8 cellular contexts compared by ENCODE assay signal in genomic region chr9:135864447-135865049, GRCh38. TPM values are rescaled to one million over a fixed set of nuclear protein-coding genes. Genes with fewer than 3 reads are reported as not detected.
DNase-seq lines count a peak whose midpoint lies in the region; ATAC-seq and TF ChIP-seq lines count a peak whose summit lies in the region.

No MANE protein-coding gene starts in this region.

- no peak overlapping the region for H3K27ac ChIP-seq in endodermal cell (ENCODE audit: low read depth, low read length)

- H3K9ac ChIP-seq in endodermal cell (ENCODE audit: extremely low read depth, low read length, poor library complexity, severe bottlenecking) = no peak overlapping the region

- TF ChIP-seq CTCF in endodermal cell (conservative IDR thresholded peaks at IDR 0.05) = peak; percentile 95

- CTCF ChIA-PET in activated CD8-positive, alpha-beta T cell treated with anti-CD3 and anti-CD28 coated beads, Interleukin-2, amount 10 ng/mL, durations not matched to agents 7 days and 5 days (lab: Charles Lee) = interaction anchor here (0.8 to 2.3 kb wide), 6 partner anchors 10 to 258 kb away, joined by 3 to 8 read pairs (median 4); no protein-coding TSS in a partner anchor

- H3K4me1 ChIP-seq in endodermal cell (ENCODE audit: control insufficient read depth, insufficient read depth, low read length) = no peaks in the 10 kb centered on the region

- H3K36me3 Mint-ChIP-seq in activated CD8-positive, alpha-beta T cell treated with anti-CD3 and anti-CD28 coated beads, Interleukin-2, amount 10 ng/mL, durations not matched to agents 7 days and 5 days (ENCODE audit: low read depth) = peaks cover 9% of the 10 kb centered on the region
- peaks cover 49% of the 10 kb centered on the region for H3K36me3 Mint-ChIP-seq in endodermal cell (ENCODE audit: low read depth)

- peaks cover under 1% of the 10 kb centered on the region for H3K9me3 ChIP-seq in endodermal cell (ENCODE audit: control insufficient read depth, low read length)

- peaks cover 7% of the 10 kb centered on the region for H3K4me1 Mint-ChIP-seq in activated CD8-positive, alpha-beta T cell treated with anti-CD3 and anti-CD28 coated beads, Interleukin-2, amount 10 ng/mL, durations not matched to agents 7 days and 5 days (ENCODE audit: low read depth)
- peaks cover 13% of the 10 kb centered on the region for H3K4me1 Mint-ChIP-seq in endodermal cell

- H3K4me3 ChIP-seq in endodermal cell (ENCODE audit: low read length) = no peak overlapping the region

- peak; percentile 15 to 46 for DNase-seq in NCI-H2081 (lab: John Stamatoyannopoulos, UW)
- no peak for DNase-seq in NCI-H2081 treated with DMSO at 0.1 percent for 48 hours (lab: John Stamatoyannopoulos, UW)
- DNase-seq in NCI-H2227 treated with DMSO at 0.1 percent for 48 hours (lab: John Stamatoyannopoulos, UW) = peak; percentile 14
- DNase-seq in activated CD8-positive, alpha-beta T cell treated with anti-CD3 and anti-CD28 coated beads, Interleukin-2, amount 10 ng/mL, durations not matched to agents 7 days and 5 days = peak; percentile 79
- peak; percentile 95 for DNase-seq in endodermal cell
- peak; percentile 60 for DNase-seq in middle frontal gyrus (ENCODE audit: extremely low spot score, low spot score)
- DNase-seq in stimulated activated CD8-positive, alpha-beta memory T cell treated with anti-CD3 and anti-CD28 coated beads, Interleukin-7, amount 100 ng/mL, for 1 hour (ENCODE audit: low read depth in 2 of 2) = peak; percentile 37 to 59

- H3K36me3 ChIP-seq in endodermal cell (ENCODE audit: control insufficient read depth, insufficient read depth, low read length) = peaks cover 43% of the 10 kb centered on the region

- POLR2A ChIA-PET in activated CD8-positive, alpha-beta T cell treated with anti-CD3 and anti-CD28 coated beads, Interleukin-2, amount 10 ng/mL, durations not matched to agents 7 days and 5 days (lab: Charles Lee) = no interaction called here

- H3K27me3 Mint-ChIP-seq in activated CD8-positive, alpha-beta T cell treated with anti-CD3 and anti-CD28 coated beads, Interleukin-2, amount 10 ng/mL, durations not matched to agents 7 days and 5 days (ENCODE audit: low read depth) = no peaks in the 10 kb centered on the region
- no peaks in the 10 kb centered on the region for H3K27me3 Mint-ChIP-seq in endodermal cell (ENCODE audit: insufficient read depth)

- H3K9me3 Mint-ChIP-seq in activated CD8-positive, alpha-beta T cell treated with anti-CD3 and anti-CD28 coated beads, Interleukin-2, amount 10 ng/mL, durations not matched to agents 7 days and 5 days (ENCODE audit: insufficient read depth) = no peaks in the 10 kb centered on the region
- H3K9me3 Mint-ChIP-seq in endodermal cell = no peaks in the 10 kb centered on the region

- H3K27ac Mint-ChIP-seq in activated CD8-positive, alpha-beta T cell treated with anti-CD3 and anti-CD28 coated beads, Interleukin-2, amount 10 ng/mL, durations not matched to agents 7 days and 5 days = no peak overlapping the region
- peak overlapping the region; percentile 50 for H3K27ac Mint-ChIP-seq in endodermal cell

- no peaks in the 10 kb centered on the region for H3K27me3 ChIP-seq in endodermal cell (ENCODE audit: control insufficient read depth, insufficient read depth, low read length, poor library complexity, severe bottlenecking)

- WGBS in endodermal cell (ENCODE audit: insufficient coverage in 1 of 2, insufficient read length in 1 of 2), 2 experiments = 46 to 73% methylated on average over 2 to 8 of the region's 8 CpGs

- peak; percentile 75 for ATAC-seq in activated CD8-positive, alpha-beta T cell treated with anti-CD3 and anti-CD28 coated beads, Interleukin-2, amount 10 ng/mL, durations not matched to agents 7 days and 5 days
- ATAC-seq in GM19463 (IDR thresholded peaks at IDR 0.05; ENCODE audit: unreplicated experiment) = no peak

- no peak overlapping the region for H3K4me3 Mint-ChIP-seq in activated CD8-positive, alpha-beta T cell treated with anti-CD3 and anti-CD28 coated beads, Interleukin-2, amount 10 ng/mL, durations not matched to agents 7 days and 5 days
- H3K4me3 Mint-ChIP-seq in endodermal cell = no peak overlapping the region

RNA-seq across cellular contexts. Expression of gene CAMSAP1, which starts 42.8 kb away (rescaled TPM):
- total RNA-seq in activated CD8-positive, alpha-beta T cell treated with anti-CD3 and anti-CD28 coated beads, Interleukin-2, amount 10 ng/mL, durations not matched to agents 7 days and 5 days = 10 to 100 TPM; 20.3 to 21.5 TPM
- total RNA-seq in endodermal cell = 10 to 100 TPM; 40.1 to 43.1 TPM
- 36.8 TPM for polyA plus RNA-seq in endodermal cell (2013, experiment 1 of 2)
- 37.7 TPM for polyA plus RNA-seq in endodermal cell (2013, experiment 2 of 2)
